In genomic region chr16:84166796-84167695, GRCh38 we compare ENCODE assay signal across 1 cellular context.
TF ChIP-seq lines count a peak whose summit lies in the region.

No MANE protein-coding gene starts in this region.

TF ChIP-seq in HCT116, 20 proteins besides CTCF, POLR2A, EP300 and RAD21:
- TF ChIP-seq, protein P1, sequence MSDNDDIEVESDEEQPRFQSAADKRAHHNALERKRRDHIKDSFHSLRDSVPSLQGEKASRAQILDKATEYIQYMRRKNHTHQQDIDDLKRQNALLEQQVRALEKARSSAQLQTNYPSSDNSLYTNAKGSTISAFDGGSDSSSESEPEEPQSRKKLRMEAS (IDR thresholded peaks at IDR 0.05) = no peak
- no peak for TF ChIP-seq ELF1 (IDR thresholded peaks at IDR 0.05; ENCODE audit: borderline replicate concordance, low read depth)
- TF ChIP-seq CEBPB (IDR thresholded peaks at IDR 0.05; ENCODE audit: low read depth) = no peak
- TF ChIP-seq SRF (IDR thresholded peaks at IDR 0.05; ENCODE audit: low read depth) = no peak
- TF ChIP-seq JUND (IDR thresholded peaks at IDR 0.05) = no peak
- TF ChIP-seq YY1 (IDR thresholded peaks at IDR 0.05; ENCODE audit: extremely low read depth, insufficient replicate concordance, low read depth, low read length) = no peak
- no peak for TF ChIP-seq CBX3 (IDR thresholded peaks at IDR 0.05; ENCODE audit: low read depth)
- TF ChIP-seq EGR1 (IDR thresholded peaks at IDR 0.05; ENCODE audit: low read depth) = no peak
- no peak for TF ChIP-seq TCF7L2 (IDR thresholded peaks at IDR 0.05; ENCODE audit: borderline replicate concordance, extremely low read depth, insufficient read depth, insufficient read length)
- TF ChIP-seq, protein P2, sequence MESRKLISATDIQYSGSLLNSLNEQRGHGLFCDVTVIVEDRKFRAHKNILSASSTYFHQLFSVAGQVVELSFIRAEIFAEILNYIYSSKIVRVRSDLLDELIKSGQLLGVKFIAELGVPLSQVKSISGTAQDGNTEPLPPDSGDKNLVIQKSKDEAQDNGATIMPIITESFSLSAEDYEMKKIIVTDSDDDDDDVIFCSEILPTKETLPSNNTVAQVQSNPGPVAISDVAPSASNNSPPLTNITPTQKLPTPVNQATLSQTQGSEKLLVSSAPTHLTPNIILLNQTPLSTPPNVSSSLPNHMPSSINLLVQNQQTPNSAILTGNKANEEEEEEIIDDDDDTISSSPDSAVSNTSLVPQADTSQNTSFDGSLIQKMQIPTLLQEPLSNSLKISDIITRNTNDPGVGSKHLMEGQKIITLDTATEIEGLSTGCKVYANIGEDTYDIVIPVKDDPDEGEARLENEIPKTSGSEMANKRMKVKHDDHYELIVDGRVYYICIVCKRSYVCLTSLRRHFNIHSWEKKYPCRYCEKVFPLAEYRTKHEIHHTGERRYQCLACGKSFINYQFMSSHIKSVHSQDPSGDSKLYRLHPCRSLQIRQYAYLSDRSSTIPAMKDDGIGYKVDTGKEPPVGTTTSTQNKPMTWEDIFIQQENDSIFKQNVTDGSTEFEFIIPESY (IDR thresholded peaks at IDR 0.05; ENCODE audit: extremely low read depth, insufficient replicate concordance, low read length) = no peak
- TF ChIP-seq FOSL1 (IDR thresholded peaks at IDR 0.05; ENCODE audit: low read depth) = no peak
- TF ChIP-seq SP1 (IDR thresholded peaks at IDR 0.05; ENCODE audit: low read depth) = no peak
- TF ChIP-seq ZFX (IDR thresholded peaks at IDR 0.05) = no peak
- no peak for TF ChIP-seq EZH2 (IDR thresholded peaks at IDR 0.05)
- no peak for TF ChIP-seq EZH2phosphoT487 (IDR thresholded peaks at IDR 0.05; ENCODE audit: borderline replicate concordance)
- no peak for TF ChIP-seq REST (IDR thresholded peaks at IDR 0.05; ENCODE audit: low read depth)
- TF ChIP-seq SIN3A (IDR thresholded peaks at IDR 0.05; ENCODE audit: low read depth) = no peak
- TF ChIP-seq ZNF274 (IDR thresholded peaks at IDR 0.05; ENCODE audit: low read depth, low read length) = no peak
- TF ChIP-seq, protein P3, sequence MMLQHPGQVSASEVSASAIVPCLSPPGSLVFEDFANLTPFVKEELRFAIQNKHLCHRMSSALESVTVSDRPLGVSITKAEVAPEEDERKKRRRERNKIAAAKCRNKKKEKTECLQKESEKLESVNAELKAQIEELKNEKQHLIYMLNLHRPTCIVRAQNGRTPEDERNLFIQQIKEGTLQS (IDR thresholded peaks at IDR 0.05) = no peak
- TF ChIP-seq POLR2AphosphoS5 (IDR thresholded peaks at IDR 0.05; ENCODE audit: low read depth, low read length) = no peak
